1 cellular context compared by ENCODE assay signal in the genomic region with DNA sequence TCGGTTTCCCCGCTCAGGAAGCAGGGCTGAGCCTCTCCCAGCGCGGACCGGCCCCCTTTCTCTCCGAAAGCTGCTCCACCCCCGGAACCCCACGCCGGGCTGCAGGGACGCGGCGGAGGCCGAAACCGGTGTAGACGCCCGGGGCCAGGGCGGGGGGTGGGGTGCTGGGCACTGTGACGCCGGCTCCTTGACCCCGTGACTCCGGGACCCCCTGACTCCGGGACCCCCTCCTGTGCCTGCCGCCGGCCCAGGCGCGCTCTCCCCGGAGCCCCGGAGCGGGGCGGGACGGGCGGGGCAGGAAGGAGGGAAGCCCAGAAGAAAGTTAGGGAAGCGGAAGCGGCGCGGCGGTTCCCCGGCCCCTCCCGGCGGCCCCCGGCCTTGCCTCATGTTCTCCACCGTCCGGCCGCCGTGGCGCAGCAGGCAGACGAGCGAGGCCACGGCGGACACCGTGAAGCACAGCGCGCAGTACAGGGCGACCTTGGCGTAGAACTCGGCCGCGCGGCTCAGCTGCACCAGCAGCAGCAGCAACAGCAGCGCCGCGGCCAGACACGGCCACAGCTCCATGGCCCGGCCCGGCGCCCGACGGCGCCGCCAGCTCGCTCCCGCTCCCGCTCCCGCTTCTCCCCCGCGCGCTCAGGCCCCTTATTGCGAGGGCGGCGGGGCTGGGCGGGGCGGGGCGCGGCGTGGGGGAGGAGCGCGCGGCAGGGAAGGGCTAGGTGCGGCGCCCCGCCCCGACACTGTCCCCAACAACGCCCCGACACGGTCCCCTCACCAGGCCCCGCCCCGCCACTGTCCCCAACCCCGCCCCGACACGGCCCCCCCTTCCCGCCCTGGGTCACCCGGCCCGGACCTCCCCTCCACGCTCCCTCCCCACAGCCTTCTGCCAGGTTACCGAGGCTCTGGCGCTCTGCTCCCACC.
TF ChIP-seq lines count a peak whose summit lies in the region.

A gene (minus strand): TSS at position 664 of the 918 bp plus-strand sequence. CDS start 100 bp downstream, at position 564.

TF ChIP-seq in K562, 482 proteins besides CTCF, POLR2A, EP300 and RAD21 (continued from another document and continues in another):
- TF ChIP-seq, protein P1, sequence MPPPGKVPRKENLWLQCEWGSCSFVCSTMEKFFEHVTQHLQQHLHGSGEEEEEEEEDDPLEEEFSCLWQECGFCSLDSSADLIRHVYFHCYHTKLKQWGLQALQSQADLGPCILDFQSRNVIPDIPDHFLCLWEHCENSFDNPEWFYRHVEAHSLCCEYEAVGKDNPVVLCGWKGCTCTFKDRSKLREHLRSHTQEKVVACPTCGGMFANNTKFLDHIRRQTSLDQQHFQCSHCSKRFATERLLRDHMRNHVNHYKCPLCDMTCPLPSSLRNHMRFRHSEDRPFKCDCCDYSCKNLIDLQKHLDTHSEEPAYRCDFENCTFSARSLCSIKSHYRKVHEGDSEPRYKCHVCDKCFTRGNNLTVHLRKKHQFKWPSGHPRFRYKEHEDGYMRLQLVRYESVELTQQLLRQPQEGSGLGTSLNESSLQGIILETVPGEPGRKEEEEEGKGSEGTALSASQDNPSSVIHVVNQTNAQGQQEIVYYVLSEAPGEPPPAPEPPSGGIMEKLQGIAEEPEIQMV (tag; conservative IDR thresholded peaks at IDR 0.05; ENCODE audit: low read depth): no peak
- no peak for TF ChIP-seq RBBP5 (IDR thresholded peaks at IDR 0.05; ENCODE audit: borderline replicate concordance, insufficient read depth, low read length, poor library complexity, severe bottlenecking)
- TF ChIP-seq GATAD2B (IDR thresholded peaks at IDR 0.05; ENCODE audit: borderline replicate concordance): no peak; the same call in none of the 2 replicates
- TF ChIP-seq, protein P2, sequence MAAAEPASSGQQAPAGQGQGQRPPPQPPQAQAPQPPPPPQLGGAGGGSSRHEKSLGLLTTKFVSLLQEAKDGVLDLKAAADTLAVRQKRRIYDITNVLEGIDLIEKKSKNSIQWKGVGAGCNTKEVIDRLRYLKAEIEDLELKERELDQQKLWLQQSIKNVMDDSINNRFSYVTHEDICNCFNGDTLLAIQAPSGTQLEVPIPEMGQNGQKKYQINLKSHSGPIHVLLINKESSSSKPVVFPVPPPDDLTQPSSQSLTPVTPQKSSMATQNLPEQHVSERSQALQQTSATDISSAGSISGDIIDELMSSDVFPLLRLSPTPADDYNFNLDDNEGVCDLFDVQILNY (CRISPR knock-in tag; IDR thresholded peaks at IDR 0.05): no peak
- TF ChIP-seq, protein P3, sequence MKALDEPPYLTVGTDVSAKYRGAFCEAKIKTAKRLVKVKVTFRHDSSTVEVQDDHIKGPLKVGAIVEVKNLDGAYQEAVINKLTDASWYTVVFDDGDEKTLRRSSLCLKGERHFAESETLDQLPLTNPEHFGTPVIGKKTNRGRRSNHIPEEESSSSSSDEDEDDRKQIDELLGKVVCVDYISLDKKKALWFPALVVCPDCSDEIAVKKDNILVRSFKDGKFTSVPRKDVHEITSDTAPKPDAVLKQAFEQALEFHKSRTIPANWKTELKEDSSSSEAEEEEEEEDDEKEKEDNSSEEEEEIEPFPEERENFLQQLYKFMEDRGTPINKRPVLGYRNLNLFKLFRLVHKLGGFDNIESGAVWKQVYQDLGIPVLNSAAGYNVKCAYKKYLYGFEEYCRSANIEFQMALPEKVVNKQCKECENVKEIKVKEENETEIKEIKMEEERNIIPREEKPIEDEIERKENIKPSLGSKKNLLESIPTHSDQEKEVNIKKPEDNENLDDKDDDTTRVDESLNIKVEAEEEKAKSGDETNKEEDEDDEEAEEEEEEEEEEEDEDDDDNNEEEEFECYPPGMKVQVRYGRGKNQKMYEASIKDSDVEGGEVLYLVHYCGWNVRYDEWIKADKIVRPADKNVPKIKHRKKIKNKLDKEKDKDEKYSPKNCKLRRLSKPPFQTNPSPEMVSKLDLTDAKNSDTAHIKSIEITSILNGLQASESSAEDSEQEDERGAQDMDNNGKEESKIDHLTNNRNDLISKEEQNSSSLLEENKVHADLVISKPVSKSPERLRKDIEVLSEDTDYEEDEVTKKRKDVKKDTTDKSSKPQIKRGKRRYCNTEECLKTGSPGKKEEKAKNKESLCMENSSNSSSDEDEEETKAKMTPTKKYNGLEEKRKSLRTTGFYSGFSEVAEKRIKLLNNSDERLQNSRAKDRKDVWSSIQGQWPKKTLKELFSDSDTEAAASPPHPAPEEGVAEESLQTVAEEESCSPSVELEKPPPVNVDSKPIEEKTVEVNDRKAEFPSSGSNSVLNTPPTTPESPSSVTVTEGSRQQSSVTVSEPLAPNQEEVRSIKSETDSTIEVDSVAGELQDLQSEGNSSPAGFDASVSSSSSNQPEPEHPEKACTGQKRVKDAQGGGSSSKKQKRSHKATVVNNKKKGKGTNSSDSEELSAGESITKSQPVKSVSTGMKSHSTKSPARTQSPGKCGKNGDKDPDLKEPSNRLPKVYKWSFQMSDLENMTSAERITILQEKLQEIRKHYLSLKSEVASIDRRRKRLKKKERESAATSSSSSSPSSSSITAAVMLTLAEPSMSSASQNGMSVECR (CRISPR knock-in tag; IDR thresholded peaks at IDR 0.05): peak; percentile 69
- no peak for TF ChIP-seq ARID2 (IDR thresholded peaks at IDR 0.05)
- peak; percentile 93 to 95 for TF ChIP-seq MAZ (CRISPR knock-in tag; conservative IDR thresholded peaks at IDR 0.05 in 1 of 2, IDR thresholded peaks at IDR 0.05 in 1 of 2)
- peak; percentile 15; the same call in 1 of the 2 replicates for TF ChIP-seq TCF3 (CRISPR knock-in tag; IDR thresholded peaks at IDR 0.05)
- TF ChIP-seq ARID1B (IDR thresholded peaks at IDR 0.05): no peak
- TF ChIP-seq, protein P4, sequence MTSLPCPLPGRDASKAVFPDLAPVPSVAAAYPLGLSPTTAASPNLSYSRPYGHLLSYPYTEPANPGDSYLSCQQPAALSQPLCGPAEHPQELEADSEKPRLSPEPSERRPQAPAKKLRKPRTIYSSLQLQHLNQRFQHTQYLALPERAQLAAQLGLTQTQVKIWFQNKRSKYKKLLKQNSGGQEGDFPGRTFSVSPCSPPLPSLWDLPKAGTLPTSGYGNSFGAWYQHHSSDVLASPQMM (CRISPR knock-in tag; IDR thresholded peaks at IDR 0.05): no peak
- TF ChIP-seq NR4A1 (CRISPR knock-in tag; IDR thresholded peaks at IDR 0.05): 0 out of 2 replicates have a peak, but pooled peaks have one; percentile 18
- 0 out of 2 replicates have a peak, but pooled peaks have one; percentile 50 for TF ChIP-seq NR4A1 (tag; IDR thresholded peaks at IDR 0.05)
- no peak for TF ChIP-seq DIDO1 (tag; IDR thresholded peaks at IDR 0.05; ENCODE audit: low read depth)
- TF ChIP-seq HNRNPL (IDR thresholded peaks at IDR 0.05; ENCODE audit: low read depth, low read length): peak; percentile 37
- TF ChIP-seq SIRT6 (IDR thresholded peaks at IDR 0.05; ENCODE audit: low read depth, low read length): no peak
- no peak for TF ChIP-seq ZNF354B (CRISPR knock-in tag; IDR thresholded peaks at IDR 0.05)
- TF ChIP-seq ZNF707 (CRISPR knock-in tag; conservative IDR thresholded peaks at IDR 0.05): no peak
- TF ChIP-seq, protein P5, sequence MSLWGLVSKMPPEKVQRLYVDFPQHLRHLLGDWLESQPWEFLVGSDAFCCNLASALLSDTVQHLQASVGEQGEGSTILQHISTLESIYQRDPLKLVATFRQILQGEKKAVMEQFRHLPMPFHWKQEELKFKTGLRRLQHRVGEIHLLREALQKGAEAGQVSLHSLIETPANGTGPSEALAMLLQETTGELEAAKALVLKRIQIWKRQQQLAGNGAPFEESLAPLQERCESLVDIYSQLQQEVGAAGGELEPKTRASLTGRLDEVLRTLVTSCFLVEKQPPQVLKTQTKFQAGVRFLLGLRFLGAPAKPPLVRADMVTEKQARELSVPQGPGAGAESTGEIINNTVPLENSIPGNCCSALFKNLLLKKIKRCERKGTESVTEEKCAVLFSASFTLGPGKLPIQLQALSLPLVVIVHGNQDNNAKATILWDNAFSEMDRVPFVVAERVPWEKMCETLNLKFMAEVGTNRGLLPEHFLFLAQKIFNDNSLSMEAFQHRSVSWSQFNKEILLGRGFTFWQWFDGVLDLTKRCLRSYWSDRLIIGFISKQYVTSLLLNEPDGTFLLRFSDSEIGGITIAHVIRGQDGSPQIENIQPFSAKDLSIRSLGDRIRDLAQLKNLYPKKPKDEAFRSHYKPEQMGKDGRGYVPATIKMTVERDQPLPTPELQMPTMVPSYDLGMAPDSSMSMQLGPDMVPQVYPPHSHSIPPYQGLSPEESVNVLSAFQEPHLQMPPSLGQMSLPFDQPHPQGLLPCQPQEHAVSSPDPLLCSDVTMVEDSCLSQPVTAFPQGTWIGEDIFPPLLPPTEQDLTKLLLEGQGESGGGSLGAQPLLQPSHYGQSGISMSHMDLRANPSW (CRISPR knock-in tag; IDR thresholded peaks at IDR 0.05): no peak
- no peak for TF ChIP-seq FOXA1 (IDR thresholded peaks at IDR 0.05; ENCODE audit: borderline replicate concordance)
- TF ChIP-seq, protein P6, sequence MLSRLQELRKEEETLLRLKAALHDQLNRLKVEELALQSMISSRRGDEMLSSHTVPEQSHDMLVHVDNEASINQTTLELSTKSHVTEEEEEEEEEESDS (CRISPR knock-in tag; IDR thresholded peaks at IDR 0.05): no peak
- TF ChIP-seq, protein P7, sequence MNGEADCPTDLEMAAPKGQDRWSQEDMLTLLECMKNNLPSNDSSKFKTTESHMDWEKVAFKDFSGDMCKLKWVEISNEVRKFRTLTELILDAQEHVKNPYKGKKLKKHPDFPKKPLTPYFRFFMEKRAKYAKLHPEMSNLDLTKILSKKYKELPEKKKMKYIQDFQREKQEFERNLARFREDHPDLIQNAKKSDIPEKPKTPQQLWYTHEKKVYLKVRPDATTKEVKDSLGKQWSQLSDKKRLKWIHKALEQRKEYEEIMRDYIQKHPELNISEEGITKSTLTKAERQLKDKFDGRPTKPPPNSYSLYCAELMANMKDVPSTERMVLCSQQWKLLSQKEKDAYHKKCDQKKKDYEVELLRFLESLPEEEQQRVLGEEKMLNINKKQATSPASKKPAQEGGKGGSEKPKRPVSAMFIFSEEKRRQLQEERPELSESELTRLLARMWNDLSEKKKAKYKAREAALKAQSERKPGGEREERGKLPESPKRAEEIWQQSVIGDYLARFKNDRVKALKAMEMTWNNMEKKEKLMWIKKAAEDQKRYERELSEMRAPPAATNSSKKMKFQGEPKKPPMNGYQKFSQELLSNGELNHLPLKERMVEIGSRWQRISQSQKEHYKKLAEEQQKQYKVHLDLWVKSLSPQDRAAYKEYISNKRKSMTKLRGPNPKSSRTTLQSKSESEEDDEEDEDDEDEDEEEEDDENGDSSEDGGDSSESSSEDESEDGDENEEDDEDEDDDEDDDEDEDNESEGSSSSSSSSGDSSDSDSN (IDR thresholded peaks at IDR 0.05; ENCODE audit: borderline replicate concordance in 1 of 2, low read depth in 2 of 2, low read length in 2 of 2): peak in 1 of 2 experiments; percentile 63; a peak in 1 of 4 replicates
- no peak for TF ChIP-seq MYNN (IDR thresholded peaks at IDR 0.05)
- TF ChIP-seq MYNN (CRISPR knock-in tag; IDR thresholded peaks at IDR 0.05): no peak
- TF ChIP-seq, protein P8, sequence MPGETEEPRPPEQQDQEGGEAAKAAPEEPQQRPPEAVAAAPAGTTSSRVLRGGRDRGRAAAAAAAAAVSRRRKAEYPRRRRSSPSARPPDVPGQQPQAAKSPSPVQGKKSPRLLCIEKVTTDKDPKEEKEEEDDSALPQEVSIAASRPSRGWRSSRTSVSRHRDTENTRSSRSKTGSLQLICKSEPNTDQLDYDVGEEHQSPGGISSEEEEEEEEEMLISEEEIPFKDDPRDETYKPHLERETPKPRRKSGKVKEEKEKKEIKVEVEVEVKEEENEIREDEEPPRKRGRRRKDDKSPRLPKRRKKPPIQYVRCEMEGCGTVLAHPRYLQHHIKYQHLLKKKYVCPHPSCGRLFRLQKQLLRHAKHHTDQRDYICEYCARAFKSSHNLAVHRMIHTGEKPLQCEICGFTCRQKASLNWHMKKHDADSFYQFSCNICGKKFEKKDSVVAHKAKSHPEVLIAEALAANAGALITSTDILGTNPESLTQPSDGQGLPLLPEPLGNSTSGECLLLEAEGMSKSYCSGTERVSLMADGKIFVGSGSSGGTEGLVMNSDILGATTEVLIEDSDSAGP (CRISPR knock-in tag; IDR thresholded peaks at IDR 0.05): 0 out of 2 replicates have a peak, but pooled peaks have one; percentile 26
- TF ChIP-seq, protein P9, sequence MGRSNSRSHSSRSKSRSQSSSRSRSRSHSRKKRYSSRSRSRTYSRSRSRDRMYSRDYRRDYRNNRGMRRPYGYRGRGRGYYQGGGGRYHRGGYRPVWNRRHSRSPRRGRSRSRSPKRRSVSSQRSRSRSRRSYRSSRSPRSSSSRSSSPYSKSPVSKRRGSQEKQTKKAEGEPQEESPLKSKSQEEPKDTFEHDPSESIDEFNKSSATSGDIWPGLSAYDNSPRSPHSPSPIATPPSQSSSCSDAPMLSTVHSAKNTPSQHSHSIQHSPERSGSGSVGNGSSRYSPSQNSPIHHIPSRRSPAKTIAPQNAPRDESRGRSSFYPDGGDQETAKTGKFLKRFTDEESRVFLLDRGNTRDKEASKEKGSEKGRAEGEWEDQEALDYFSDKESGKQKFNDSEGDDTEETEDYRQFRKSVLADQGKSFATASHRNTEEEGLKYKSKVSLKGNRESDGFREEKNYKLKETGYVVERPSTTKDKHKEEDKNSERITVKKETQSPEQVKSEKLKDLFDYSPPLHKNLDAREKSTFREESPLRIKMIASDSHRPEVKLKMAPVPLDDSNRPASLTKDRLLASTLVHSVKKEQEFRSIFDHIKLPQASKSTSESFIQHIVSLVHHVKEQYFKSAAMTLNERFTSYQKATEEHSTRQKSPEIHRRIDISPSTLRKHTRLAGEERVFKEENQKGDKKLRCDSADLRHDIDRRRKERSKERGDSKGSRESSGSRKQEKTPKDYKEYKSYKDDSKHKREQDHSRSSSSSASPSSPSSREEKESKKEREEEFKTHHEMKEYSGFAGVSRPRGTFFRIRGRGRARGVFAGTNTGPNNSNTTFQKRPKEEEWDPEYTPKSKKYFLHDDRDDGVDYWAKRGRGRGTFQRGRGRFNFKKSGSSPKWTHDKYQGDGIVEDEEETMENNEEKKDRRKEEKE (IDR thresholded peaks at IDR 0.05; ENCODE audit: borderline replicate concordance in 1 of 2, control insufficient read depth in 1 of 2, low read depth in 2 of 2, low read length in 1 of 2): no peak
- TF ChIP-seq, protein P10, sequence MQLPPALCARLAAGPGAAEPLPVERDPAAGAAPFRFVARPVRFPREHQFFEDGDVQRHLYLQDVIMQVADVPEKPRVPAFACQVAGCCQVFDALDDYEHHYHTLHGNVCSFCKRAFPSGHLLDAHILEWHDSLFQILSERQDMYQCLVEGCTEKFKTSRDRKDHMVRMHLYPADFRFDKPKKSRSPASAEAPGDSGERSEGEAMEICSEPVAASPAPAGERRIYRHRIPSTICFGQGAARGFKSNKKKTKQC (CRISPR knock-in tag; IDR thresholded peaks at IDR 0.05): peak; percentile 73; the same call in 1 of the 2 replicates
- TF ChIP-seq RBM25 (IDR thresholded peaks at IDR 0.05; ENCODE audit: low read depth, low read length, severe bottlenecking): no peak
- peak; percentile 65 for TF ChIP-seq NFIC (IDR thresholded peaks at IDR 0.05)
- TF ChIP-seq ZNF316 (IDR thresholded peaks at IDR 0.05): no peak
- peak; percentile 81; the same call in 1 of the 2 replicates for TF ChIP-seq PHF8 (IDR thresholded peaks at IDR 0.05; ENCODE audit: borderline replicate concordance, low read length)
- no peak for TF ChIP-seq ZKSCAN1 (IDR thresholded peaks at IDR 0.05; ENCODE audit: low read depth, low read length)
- TF ChIP-seq, protein P11, sequence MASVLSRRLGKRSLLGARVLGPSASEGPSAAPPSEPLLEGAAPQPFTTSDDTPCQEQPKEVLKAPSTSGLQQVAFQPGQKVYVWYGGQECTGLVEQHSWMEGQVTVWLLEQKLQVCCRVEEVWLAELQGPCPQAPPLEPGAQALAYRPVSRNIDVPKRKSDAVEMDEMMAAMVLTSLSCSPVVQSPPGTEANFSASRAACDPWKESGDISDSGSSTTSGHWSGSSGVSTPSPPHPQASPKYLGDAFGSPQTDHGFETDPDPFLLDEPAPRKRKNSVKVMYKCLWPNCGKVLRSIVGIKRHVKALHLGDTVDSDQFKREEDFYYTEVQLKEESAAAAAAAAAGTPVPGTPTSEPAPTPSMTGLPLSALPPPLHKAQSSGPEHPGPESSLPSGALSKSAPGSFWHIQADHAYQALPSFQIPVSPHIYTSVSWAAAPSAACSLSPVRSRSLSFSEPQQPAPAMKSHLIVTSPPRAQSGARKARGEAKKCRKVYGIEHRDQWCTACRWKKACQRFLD (CRISPR knock-in tag; IDR thresholded peaks at IDR 0.05): no peak
- no peak for TF ChIP-seq CBX5 (IDR thresholded peaks at IDR 0.05; ENCODE audit: borderline replicate concordance, low read depth)
